ENCODE assay signal across 8 cellular contexts in the genomic region with DNA sequence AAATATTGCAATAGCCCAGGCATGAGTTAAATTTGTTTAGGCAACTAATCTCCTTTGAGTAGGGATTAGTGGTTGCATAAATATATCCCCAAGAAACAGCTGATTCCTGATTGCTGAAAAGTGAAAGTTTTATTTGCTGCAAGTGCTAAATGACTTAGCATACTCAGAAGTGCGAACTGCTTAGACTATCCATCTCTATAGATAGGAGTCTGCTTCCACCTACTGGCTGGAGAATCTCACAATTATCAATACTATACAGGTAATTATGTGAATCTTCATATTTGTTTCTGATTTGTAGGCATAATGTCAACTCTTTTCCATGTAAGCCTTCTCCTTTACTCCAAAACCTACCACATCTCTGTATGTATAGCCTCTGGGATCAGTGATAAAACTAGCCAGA. TPM values are rescaled to one million over a fixed set of nuclear protein-coding genes. Genes with fewer than 3 reads are reported as not detected.
DNase-seq lines count a peak whose midpoint lies in the region; ATAC-seq and TF ChIP-seq lines count a peak whose summit lies in the region.

No MANE protein-coding gene starts in this region.

- intact Hi-C loops in body of pancreas (cut with DNase I), result no loop called here

- H3K27me3 ChIP-seq in Loucy (ENCODE audit: insufficient read depth, low read length, poor library complexity, severe bottlenecking) (no peaks in the 10 kb centered on the region), body of pancreas (no peaks in the 10 kb centered on the region)

- TF ChIP-seq CTCF in AG09319 (IDR thresholded peaks at IDR 0.05; ENCODE audit: low read depth, low read length), result peak; percentile 27
- TF ChIP-seq CTCF in Loucy (conservative IDR thresholded peaks at IDR 0.05; ENCODE audit: low read length), result peak; percentile 46
- peak in 4 of 7 experiments; percentile 38 to 53 (median 40) for TF ChIP-seq CTCF in body of pancreas (IDR thresholded peaks at IDR 0.05)

- no peaks in the 10 kb centered on the region for H3K9me3 ChIP-seq in Loucy (ENCODE audit: insufficient read depth, low read depth, low read length)
- H3K9me3 ChIP-seq in body of pancreas, result no peaks in the 10 kb centered on the region

- H3K79me2 ChIP-seq in Loucy (ENCODE audit: insufficient read depth, low read length), result no peaks in the 10 kb centered on the region

- no peak for TF ChIP-seq POLR2A in body of pancreas (IDR thresholded peaks at IDR 0.05)

- no peaks in the 10 kb centered on the region for H3F3A ChIP-seq in Loucy (ENCODE audit: low read depth)

- no peak overlapping the region for H3K4me3 ChIP-seq in Loucy (ENCODE audit: low read length, poor library complexity, severe bottlenecking)
- H3K4me3 ChIP-seq in body of pancreas, result no peak overlapping the region

- H3K4me2 ChIP-seq in Loucy (ENCODE audit: low read depth, low read length, poor library complexity, severe bottlenecking), result no peak overlapping the region

- H3K4me1 ChIP-seq in Loucy (ENCODE audit: insufficient read depth, low read length, poor library complexity, severe bottlenecking) (no peaks in the 10 kb centered on the region), body of pancreas (no peaks in the 10 kb centered on the region)

- no peaks in the 10 kb centered on the region for H3K9me2 ChIP-seq in Loucy (replicated peaks; ENCODE audit: low read depth, low read length)

- no peak overlapping the region for H3K9ac ChIP-seq in Loucy (ENCODE audit: low read depth, low read length, poor library complexity, severe bottlenecking)

- no peak overlapping the region for H3K27ac ChIP-seq in body of pancreas

- DNase-seq in AG09319 (ENCODE audit: extremely low read depth, low read depth) (no peak), body of pancreas (no peak), kidney glomerular epithelial cell (lab: John Stamatoyannopoulos, UW) (peak; percentile 7), NCI-H526 treated with DMSO at 0.1 percent for 48 hours (lab: John Stamatoyannopoulos, UW) (no peak), SIG-M5 (lab: John Stamatoyannopoulos, UW) (no peak), GF-D8 (lab: John Stamatoyannopoulos, UW) (no peak)
- no peak for DNase-seq in stimulated activated CD4-positive, alpha-beta T cell treated with anti-CD3 and anti-CD28 coated beads, Interleukin-12 subunit alpha, Interleukin-12 subunit beta, amount 100 ng/mL, for 4 hours

- H2AFZ ChIP-seq in Loucy (ENCODE audit: low read length), result no peak overlapping the region

- H3K36me3 ChIP-seq in Loucy (ENCODE audit: insufficient read depth, low read length) (no peaks in the 10 kb centered on the region), body of pancreas (replicated peaks in 1 of 2; ENCODE audit: insufficient read depth in 1 of 2, low read depth in 2 of 2) (no peaks in the 10 kb centered on the region)

- WGBS in body of pancreas, 2 donors, result 21 to 23% methylated on average over 1 of the region's 1 CpG

- no peak for ATAC-seq in body of pancreas

- no peaks in the 10 kb centered on the region for H4K20me1 ChIP-seq in Loucy (ENCODE audit: insufficient read depth, low read length, poor library complexity, severe bottlenecking)

RNA-seq across cellular contexts. Expression of a gene that starts 11.9 kb away (rescaled TPM):
- total RNA-seq in body of pancreas, result not detected
